Comparison of ENCODE assay signal across 27 cellular contexts in genomic region chr6:25874822-25875562, GRCh38. TPM values are rescaled to one million over a fixed set of nuclear protein-coding genes. Genes with fewer than 3 reads are reported as not detected.
DNase-seq lines count a peak whose midpoint lies in the region; ATAC-seq and TF ChIP-seq lines count a peak whose summit lies in the region.
"Had no signal": no experiment of that assay in that cellular context is flagged by ENCODE, and none has a peak within 500 bp of the region (broad histone marks: within the 10 kb centered on the region; RNA-seq: fewer than 3 reads in every experiment).

No MANE protein-coding gene starts in this region.

- peak; percentile 56 for ATAC-seq in activated T-helper 17 cell treated with anti-CD3 and anti-CD28 coated beads, Interleukin-2, amount 50 U/mL, for 72 hours (replicated peaks)
- ATAC-seq in natural killer cell (peak in 2 of 3 donors; percentile 70 to 72), GM18505 (IDR thresholded peaks at IDR 0.05; ENCODE audit: unreplicated experiment) (no peak)
- ATAC-seq: SK-N-SH treated with all-trans-retinoic acid at 6 μM for 48 hours had no signal

- H3K27ac Mint-ChIP-seq in activated CD4-positive, alpha-beta T cell treated with anti-CD3 and anti-CD28 coated beads, Interleukin-2, amount 10 ng/mL, durations not matched to agents 24 days and 14 days = no peak overlapping the region
- H3K27ac Mint-ChIP-seq in activated T-helper 17 cell treated with anti-CD3 and anti-CD28 coated beads, Interleukin-2, amount 50 U/mL, for 72 hours = no peak overlapping the region
- H3K27ac Mint-ChIP-seq in natural killer cell = peak overlapping the region; percentile 47 to 76
- H3K27ac Mint-ChIP-seq: activated T-cell treated with anti-CD3 and anti-CD28 coated beads, Interleukin-2, amount 50 U/mL, for 24 hours; HFFc6; progenitor cell of endocrine pancreas had no signal

- H3K36me3 Mint-ChIP-seq in activated CD4-positive, alpha-beta T cell treated with anti-CD3 and anti-CD28 coated beads, Interleukin-2, amount 10 ng/mL, durations not matched to agents 24 days and 14 days (ENCODE audit: low read depth) = no peaks in the 10 kb centered on the region
- H3K36me3 Mint-ChIP-seq in activated T-helper 17 cell treated with anti-CD3 and anti-CD28 coated beads, Interleukin-2, amount 50 U/mL, for 72 hours (ENCODE audit: low read depth) = no peaks in the 10 kb centered on the region
- H3K36me3 Mint-ChIP-seq in natural killer cell = no peaks in the 10 kb centered on the region

- peaks cover 3% of the 10 kb centered on the region for H3K9me3 Mint-ChIP-seq in activated CD4-positive, alpha-beta T cell treated with anti-CD3 and anti-CD28 coated beads, Interleukin-2, amount 10 ng/mL, durations not matched to agents 24 days and 14 days
- H3K9me3 Mint-ChIP-seq in activated T-helper 17 cell treated with anti-CD3 and anti-CD28 coated beads, Interleukin-2, amount 50 U/mL, for 72 hours = no peaks in the 10 kb centered on the region
- H3K9me3 Mint-ChIP-seq in natural killer cell = no peaks in the 10 kb centered on the region
- H3K9me3 Mint-ChIP-seq: activated T-cell treated with anti-CD3 and anti-CD28 coated beads, Interleukin-2, amount 50 U/mL, for 24 hours; HFFc6 had no signal

- intact Hi-C loops in activated CD4-positive, alpha-beta T cell treated with anti-CD3 and anti-CD28 coated beads, Interleukin-2, amount 10 ng/mL, durations not matched to agents 24 days and 14 days (cut with micrococcal nuclease) = no loop called here
- intact Hi-C loops in natural killer cell (cut with micrococcal nuclease) = no loop called here

- H3K4me1 Mint-ChIP-seq in activated CD4-positive, alpha-beta T cell treated with anti-CD3 and anti-CD28 coated beads, Interleukin-2, amount 10 ng/mL, durations not matched to agents 24 days and 14 days = peaks cover 27% of the 10 kb centered on the region
- peaks cover 14% of the 10 kb centered on the region for H3K4me1 Mint-ChIP-seq in activated T-helper 17 cell treated with anti-CD3 and anti-CD28 coated beads, Interleukin-2, amount 50 U/mL, for 72 hours
- H3K4me1 Mint-ChIP-seq in natural killer cell = peaks cover 21 to 22% of the 10 kb centered on the region in 2 donors
- H3K4me1 Mint-ChIP-seq: neural crest cell had no signal

- H3K27me3 Mint-ChIP-seq in activated CD4-positive, alpha-beta T cell treated with anti-CD3 and anti-CD28 coated beads, Interleukin-2, amount 10 ng/mL, durations not matched to agents 24 days and 14 days = peaks cover 9% of the 10 kb centered on the region
- H3K27me3 Mint-ChIP-seq in activated T-helper 17 cell treated with anti-CD3 and anti-CD28 coated beads, Interleukin-2, amount 50 U/mL, for 72 hours = peaks cover 3% of the 10 kb centered on the region
- peaks cover 0 to 3% of the 10 kb centered on the region in 2 donors for H3K27me3 Mint-ChIP-seq in natural killer cell (ENCODE audit: low read depth in 2 of 2)

- no peak for TF ChIP-seq POLR2A in GM18505 (IDR thresholded peaks at IDR 0.05; ENCODE audit: borderline replicate concordance, extremely low read depth, insufficient read depth, insufficient read length)

- DNase-seq in activated CD4-positive, alpha-beta T cell treated with anti-CD3 and anti-CD28 coated beads, Interleukin-2, amount 10 ng/mL, durations not matched to agents 24 days and 14 days = peak; percentile 74
- no peak for DNase-seq in activated CD4-positive, alpha-beta T cell treated with anti-CD3 and anti-CD28 coated beads for 1 hour
- DNase-seq in HK-2 (ENCODE audit: unreplicated experiment) (peak; percentile 16), natural killer cell (no peak), NCI-H446 (lab: John Stamatoyannopoulos, UW) (no peak), NCI-H526 treated with DMSO at 0.1 percent for 48 hours (lab: John Stamatoyannopoulos, UW) (no peak)
- DNase-seq: activated T-cell treated with anti-CD3 and anti-CD28 coated beads, Interleukin-2, amount 50 U/mL, for 24 hours; C1 segment of cervical spinal cord; DMS79; HFFc6; hippocampal formation; IMR-90; islet precursor cell; mesendoderm; MM.1S; NCI-H187 treated with DMSO at 0.1 percent for 48 hours; NCI-H226; stimulated activated CD4-positive, alpha-beta T cell treated with anti-CD3 and anti-CD28 coated beads, Interleukin-4, amount 100 ng/mL, for 24 hours had no signal

- H3K4me3 Mint-ChIP-seq in activated CD4-positive, alpha-beta T cell treated with anti-CD3 and anti-CD28 coated beads, Interleukin-2, amount 10 ng/mL, durations not matched to agents 24 days and 14 days = peak overlapping the region; percentile 17
- H3K4me3 Mint-ChIP-seq in activated T-helper 17 cell treated with anti-CD3 and anti-CD28 coated beads, Interleukin-2, amount 50 U/mL, for 72 hours = peak overlapping the region; percentile 3
- peak overlapping the region; percentile 28 for H3K4me3 Mint-ChIP-seq in natural killer cell
- H3K4me3 Mint-ChIP-seq: activated T-cell treated with anti-CD3 and anti-CD28 coated beads, Interleukin-2, amount 50 U/mL, for 24 hours; HFFc6; neural crest cell had no signal

- no peak for TF ChIP-seq CTCF in natural killer cell (IDR thresholded peaks at IDR 0.05)

RNA-seq across cellular contexts. Expression of gene SLC17A3, which starts 0.9 kb away (rescaled TPM):
- total RNA-seq in activated CD4-positive, alpha-beta T cell treated with anti-CD3 and anti-CD28 coated beads, Interleukin-2, amount 10 ng/mL, durations not matched to agents 24 days and 14 days = 0.58 and 0.99 TPM in 2 replicates
- under 1 TPM; 0.21 to 0.67 TPM for total RNA-seq in activated T-helper 17 cell treated with anti-CD3 and anti-CD28 coated beads, Interleukin-2, amount 50 U/mL, for 72 hours
- total RNA-seq in natural killer cell = 1 to 10 TPM; 1.5 to 2.4 (median 1.6) TPM
- total RNA-seq: A673, HFFc6, IMR-90, neural crest cell, RPMI7951, subcutaneous adipose tissue, urinary bladder had no signal

RNA-seq across cellular contexts. Expression of gene SLC17A1, which starts 43.1 kb away (rescaled TPM):
- 0.28 TPM in 1 of 2 replicates, not detected in the other for total RNA-seq in activated CD4-positive, alpha-beta T cell treated with anti-CD3 and anti-CD28 coated beads, Interleukin-2, amount 10 ng/mL, durations not matched to agents 24 days and 14 days
- not detected for total RNA-seq in activated T-helper 17 cell treated with anti-CD3 and anti-CD28 coated beads, Interleukin-2, amount 50 U/mL, for 72 hours
- under 1 TPM; 0.27 to 0.71 (median 0.50) TPM for total RNA-seq in natural killer cell
- total RNA-seq: A673, HFFc6, IMR-90, neural crest cell, progenitor cell of endocrine pancreas, RPMI7951, subcutaneous adipose tissue, urinary bladder had no signal

RNA-seq across cellular contexts. Expression of gene SLC17A2, which starts 55.5 kb away (rescaled TPM):
- 0.14 TPM in 1 of 2 replicates, not detected in the other for total RNA-seq in activated CD4-positive, alpha-beta T cell treated with anti-CD3 and anti-CD28 coated beads, Interleukin-2, amount 10 ng/mL, durations not matched to agents 24 days and 14 days
- not detected for total RNA-seq in activated T-helper 17 cell treated with anti-CD3 and anti-CD28 coated beads, Interleukin-2, amount 50 U/mL, for 72 hours
- total RNA-seq in natural killer cell = not detected
- total RNA-seq: A673, HFFc6, IMR-90, neural crest cell, progenitor cell of endocrine pancreas, RPMI7951, subcutaneous adipose tissue had no signal

Comparison
In these comparisons a context has a peak if more than half of its experiments do, and no peak if none do; other contexts are left out.
1. DNase-seq: peak in activated CD4-positive, alpha-beta T cell treated with anti-CD3 and anti-CD28 coated beads, Interleukin-2, amount 10 ng/mL, durations not matched to agents 24 days and 14 days (single experiment) and HK-2 (single experiment); none in activated CD4-positive, alpha-beta T cell treated with anti-CD3 and anti-CD28 coated beads for 1 hour (single experiment), natural killer cell (single experiment), NCI-H446 (0 of 2) and NCI-H526 treated with DMSO at 0.1 percent for 48 hours (single experiment).
2. H3K27ac Mint-ChIP-seq: peak in natural killer cell (2 of 2); none in activated CD4-positive, alpha-beta T cell treated with anti-CD3 and anti-CD28 coated beads, Interleukin-2, amount 10 ng/mL, durations not matched to agents 24 days and 14 days (single experiment) and activated T-helper 17 cell treated with anti-CD3 and anti-CD28 coated beads, Interleukin-2, amount 50 U/mL, for 72 hours (single experiment).
3. Peak in every context shown above with its lines, with median percentiles within 50 percentile points of each other: H3K4me3 Mint-ChIP-seq.